18 cellular contexts compared by ENCODE assay signal in genomic region chr11:62130498-62131464, GRCh38. TPM values are rescaled to one million over a fixed set of nuclear protein-coding genes. Genes with fewer than 3 reads are reported as not detected.
A peak's percentile ranks its signal among the peaks of the same experiment; 100 is the strongest.
DNase-seq lines count a peak whose midpoint lies in the region; ATAC-seq and TF ChIP-seq lines count a peak whose summit lies in the region.
"Had no signal": no experiment of that assay in that cellular context is flagged by ENCODE, and none has a peak within 500 bp of the region (broad histone marks: within the 10 kb centered on the region; RNA-seq: fewer than 3 reads in every experiment).

No MANE protein-coding gene starts in this region.

- no peak for TF ChIP-seq POLR2A in sigmoid colon (IDR thresholded peaks at IDR 0.05)

- H3K9me3 ChIP-seq in mammary epithelial cell (replicated peaks; ENCODE audit: insufficient read depth, low read length), result no peaks in the 10 kb centered on the region
- H3K9me3 ChIP-seq in sigmoid colon, result no peaks in the 10 kb centered on the region
- H3K9me3 ChIP-seq: BLaER1 treated with 17β-estradiol and CSF1 and Interleukin-3, amounts not matched to agents 10 nM and 100 nM had no signal

- H3K9ac ChIP-seq in mammary epithelial cell (ENCODE audit: insufficient read depth, low read length), result no peak overlapping the region

- no peaks in the 10 kb centered on the region for H3K27me3 Mint-ChIP-seq in T-helper 1 cell treated with Interleukin-12 subunit alpha and Interleukin-12 subunit beta and Interleukin-4 antibody, amounts not matched to agents 30 μg/mL and 1 μg/mL, for 36 hours (ENCODE audit: low read depth)
- H3K27me3 Mint-ChIP-seq in MCF 10A (ENCODE audit: insufficient read depth, unreplicated experiment), result no peaks in the 10 kb centered on the region
- H3K27me3 Mint-ChIP-seq in chondrocyte (ENCODE audit: low read depth), result no peaks in the 10 kb centered on the region

- H2AFZ ChIP-seq in mammary epithelial cell (ENCODE audit: low read depth, low read length), result no peak overlapping the region

- DNase-seq in T-helper 1 cell, result no peak
- DNase-seq in MCF 10A (ENCODE audit: unreplicated experiment), result no peak
- no peak for DNase-seq in mammary epithelial cell
- peak; percentile 53 for DNase-seq in chondrocyte (ENCODE audit: low spot score)
- DNase-seq in sigmoid colon, result peak; percentile 25
- no peak for DNase-seq in GM19238 (ENCODE audit: insufficient read length, low spot score)
- DNase-seq: 8988T, DMS 273 treated with DMSO at 0.1 percent for 48 hours, HCEC 1CT, NCI-H1417, NCI-H2029, NCI-H2171 treated with DMSO at 0.1 percent for 48 hours, NCI-H510A, NCI-H82 had no signal

- H3K4me3 ChIP-seq in mammary epithelial cell (replicated peaks in 1 of 3; ENCODE audit: insufficient read depth in 1 of 3, low read depth in 2 of 3, low read length in 3 of 3), result no peak overlapping the region
- H3K4me3 ChIP-seq in sigmoid colon, result no peak overlapping the region
- H3K4me3 ChIP-seq: BLaER1 treated with 17β-estradiol and CSF1 and Interleukin-3, amounts not matched to agents 10 nM and 100 nM had no signal

- H3K27me3 ChIP-seq in mammary epithelial cell (ENCODE audit: insufficient read depth, low read length) (no peaks in the 10 kb centered on the region), sigmoid colon (no peaks in the 10 kb centered on the region)
- H3K27me3 ChIP-seq: BLaER1 treated with 17β-estradiol and CSF1 and Interleukin-3, amounts not matched to agents 10 nM and 100 nM had no signal

- CTCF ChIA-PET in MCF 10A (lab: Yijun Ruan, JAX), result interaction anchor here (0.6 to 3.8 kb wide), 5 partner anchors 23 to 696 kb away, joined by 4 to 22 read pairs (median 5); no protein-coding TSS in a partner anchor
- CTCF ChIA-PET in mammary epithelial cell (lab: Charles Lee; ENCODE audit: low non-redundant PET), result no interaction called here

- peaks cover 39% of the 10 kb centered on the region for H3K36me3 Mint-ChIP-seq in T-helper 1 cell treated with Interleukin-12 subunit alpha and Interleukin-12 subunit beta and Interleukin-4 antibody, amounts not matched to agents 30 μg/mL and 1 μg/mL, for 36 hours (ENCODE audit: low read depth)
- peaks cover 22% of the 10 kb centered on the region for H3K36me3 Mint-ChIP-seq in MCF 10A (ENCODE audit: insufficient read depth, unreplicated experiment)
- H3K36me3 Mint-ChIP-seq in chondrocyte (ENCODE audit: low read depth), result peaks cover 8% of the 10 kb centered on the region

- no peaks in the 10 kb centered on the region for H4K20me1 ChIP-seq in mammary epithelial cell (ENCODE audit: insufficient read depth, low read length)

- BruUV-seq in MCF 10A (replicated peaks; lab: Mats Ljungman, UMichigan), result no TSS peak
- no TSS peak for BruUV-seq in mammary epithelial cell (replicated peaks; lab: Mats Ljungman, UMichigan)

- H3K36me3 ChIP-seq in mammary epithelial cell (ENCODE audit: insufficient read depth, low read length), result peaks cover 10% of the 10 kb centered on the region
- H3K36me3 ChIP-seq in sigmoid colon, result peaks cover 0 to 45% (median 28%) of the 10 kb centered on the region in 4 donors

- TF ChIP-seq EP300 in sigmoid colon (IDR thresholded peaks at IDR 0.05), result no peak

- in situ Hi-C loops in mammary epithelial cell (cut with MboI; ENCODE audit: low sequenced_read_pairs in 2 of 2), result no loop called here

- H3K4me1 ChIP-seq in mammary epithelial cell (ENCODE audit: insufficient read depth, low read length), result peaks cover 16% of the 10 kb centered on the region
- peaks cover 0 to 3% (median 0%) of the 10 kb centered on the region in 4 donors for H3K4me1 ChIP-seq in sigmoid colon

- H3K79me2 ChIP-seq in mammary epithelial cell (ENCODE audit: insufficient read depth, low read length), result peaks cover 97% of the 10 kb centered on the region

- H3K4me2 ChIP-seq in mammary epithelial cell (ENCODE audit: insufficient read depth, low read depth, low read length), result no peak overlapping the region
- H3K4me2 ChIP-seq: BLaER1 treated with 17β-estradiol and CSF1 and Interleukin-3, amounts not matched to agents 10 nM and 100 nM had no signal

- no peak overlapping the region for H3K4me3 Mint-ChIP-seq in T-helper 1 cell treated with Interleukin-12 subunit alpha and Interleukin-12 subunit beta and Interleukin-4 antibody, amounts not matched to agents 30 μg/mL and 1 μg/mL, for 36 hours
- no peak overlapping the region for H3K4me3 Mint-ChIP-seq in MCF 10A (ENCODE audit: unreplicated experiment)
- no peak overlapping the region for H3K4me3 Mint-ChIP-seq in chondrocyte (ENCODE audit: unreplicated experiment)

- no peak overlapping the region for H3K27ac ChIP-seq in mammary epithelial cell (ENCODE audit: insufficient read depth, low read depth, low read length)
- H3K27ac ChIP-seq in sigmoid colon, result no peak overlapping the region
- H3K27ac ChIP-seq: BLaER1 treated with 17β-estradiol and CSF1 and Interleukin-3, amounts not matched to agents 10 nM and 100 nM had no signal

- intact Hi-C loops in MCF 10A (cut with micrococcal nuclease), result no loop called here
- intact Hi-C loops in mammary epithelial cell (cut with micrococcal nuclease), result no loop called here
- intact Hi-C loops in sigmoid colon (cut with DNase I), result no loop called here

- H3K9me3 Mint-ChIP-seq in T-helper 1 cell treated with Interleukin-12 subunit alpha and Interleukin-12 subunit beta and Interleukin-4 antibody, amounts not matched to agents 30 μg/mL and 1 μg/mL, for 36 hours, result no peaks in the 10 kb centered on the region
- H3K9me3 Mint-ChIP-seq in MCF 10A (ENCODE audit: unreplicated experiment) (no peaks in the 10 kb centered on the region), chondrocyte (ENCODE audit: low read depth) (no peaks in the 10 kb centered on the region)

- no peak for TF ChIP-seq CTCF in MCF 10A (IDR thresholded peaks at IDR 0.05; ENCODE audit: unreplicated experiment)
- no peak for TF ChIP-seq CTCF in mammary epithelial cell (conservative IDR thresholded peaks at IDR 0.05 in 1 of 2, IDR thresholded peaks at IDR 0.05 in 1 of 2; ENCODE audit: extremely low read depth in 1 of 2, insufficient read depth in 1 of 2, low read depth in 1 of 2, low read length in 2 of 2)
- TF ChIP-seq CTCF in chondrocyte (IDR thresholded peaks at IDR 0.05), result no peak
- TF ChIP-seq CTCF in sigmoid colon (IDR thresholded peaks at IDR 0.05), result no peak

- dilution Hi-C loops in mammary epithelial cell (cut with HindIII; ENCODE audit: low sequenced_read_pairs), result no loop called here

- peak overlapping the region; percentile 8 for H3K27ac Mint-ChIP-seq in T-helper 1 cell treated with Interleukin-12 subunit alpha and Interleukin-12 subunit beta and Interleukin-4 antibody, amounts not matched to agents 30 μg/mL and 1 μg/mL, for 36 hours
- H3K27ac Mint-ChIP-seq in MCF 10A (ENCODE audit: low read depth, unreplicated experiment) (peak overlapping the region; percentile 56), chondrocyte (ENCODE audit: unreplicated experiment) (no peak overlapping the region)

- no peak for ATAC-seq in GM19351 (IDR thresholded peaks at IDR 0.05; ENCODE audit: unreplicated experiment)
- ATAC-seq: HepG2 had no signal

- H3K4me1 Mint-ChIP-seq in T-helper 1 cell treated with Interleukin-12 subunit alpha and Interleukin-12 subunit beta and Interleukin-4 antibody, amounts not matched to agents 30 μg/mL and 1 μg/mL, for 36 hours (ENCODE audit: low read depth), result peaks cover 34% of the 10 kb centered on the region
- peaks cover 21% of the 10 kb centered on the region for H3K4me1 Mint-ChIP-seq in MCF 10A (ENCODE audit: insufficient read depth, unreplicated experiment)
- peaks cover 9% of the 10 kb centered on the region for H3K4me1 Mint-ChIP-seq in chondrocyte (ENCODE audit: low read depth)

- WGBS in mammary epithelial cell (ENCODE audit: low coverage, missing lambda C conversion rate), result 97% methylated on average over 20 of the region's 23 CpGs
- WGBS in sigmoid colon, 2 donors, result 94 to 96% methylated on average over 23 of the region's 23 CpGs

- POLR2A ChIA-PET in MCF 10A (lab: Yijun Ruan, JAX), result interaction anchor here (3.6 kb wide), 1 partner anchor 7 kb away, joined by 13 read pairs; the partner anchor contains the start of gene INCENP

RNA-seq across cellular contexts. Expression of gene INCENP, which starts 7.0 kb away (rescaled TPM):
- total RNA-seq in MCF 10A (2022), result 40.4 and 56.2 TPM in 2 replicates
- total RNA-seq in mammary epithelial cell, result 10 to 100 TPM; 15.7 to 60.6 TPM
- polyA plus RNA-seq in mammary epithelial cell, result 27.4 TPM
- 34.9 TPM for polyA minus RNA-seq in mammary epithelial cell
- total RNA-seq in chondrocyte, result 21.6 to 24.6 TPM (median 22.4 TPM) in 3 replicates
- 10 to 100 TPM in 1 of 4 donors, 1 to 10 TPM in 3; 5.4 to 25.3 (median 8.9) TPM for total RNA-seq in sigmoid colon
- polyA plus RNA-seq in sigmoid colon, result 10 to 100 TPM in 1 of 3 donors, 1 to 10 TPM in 2; 4.2 to 21.6 (median 5.3) TPM

RNA-seq across cellular contexts. Expression of gene SCGB1D1, which starts 59.2 kb away (rescaled TPM):
- total RNA-seq in MCF 10A (2022) (not detected in 2 replicates), mammary epithelial cell (not detected), chondrocyte (not detected in 3 replicates), sigmoid colon (not detected)
- polyA plus RNA-seq in mammary epithelial cell (not detected), sigmoid colon (not detected)
- polyA minus RNA-seq in mammary epithelial cell, result not detected
- total RNA-seq: HepG2 had no signal
- polyA plus RNA-seq: HepG2 had no signal

Comparison
In these comparisons a context has a peak if more than half of its experiments do, and no peak if none do; other contexts are left out.
1. DNase-seq: peak in chondrocyte (single experiment) and sigmoid colon (single experiment); none in T-helper 1 cell (0 of 5), MCF 10A (single experiment), mammary epithelial cell (single experiment) and GM19238 (single experiment).